Comparison of ENCODE assay signal across 1 cellular context in the genomic region with DNA sequence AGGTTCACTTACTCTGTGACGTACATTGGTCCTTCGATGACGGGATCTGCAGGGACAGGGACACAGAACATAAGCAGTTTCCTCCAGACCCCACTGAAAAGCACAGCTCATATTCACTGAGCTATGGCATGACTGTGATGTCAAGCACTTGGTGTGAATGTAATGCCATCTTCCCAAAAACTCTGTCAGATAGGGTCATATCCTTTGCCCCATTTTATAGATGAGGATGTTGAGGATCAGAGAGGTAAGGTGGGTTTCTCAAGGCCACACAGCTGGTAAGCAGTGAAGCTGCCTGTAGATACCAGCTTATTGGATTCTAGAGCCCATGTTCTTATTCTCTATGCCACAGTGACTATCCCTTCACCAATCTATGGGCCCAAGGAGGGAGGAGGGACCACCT.
TF ChIP-seq lines count a peak whose summit lies in the region.

No MANE protein-coding gene starts in this region.

TF ChIP-seq in HepG2, 621 proteins besides CTCF, POLR2A, EP300 and RAD21:
- TF ChIP-seq ZMAT3 (CRISPR knock-in tag; conservative IDR thresholded peaks at IDR 0.05), result no peak
- TF ChIP-seq CREB1 (IDR thresholded peaks at IDR 0.05), result peak; percentile 63
- TF ChIP-seq CREB1 (CRISPR knock-in tag; IDR thresholded peaks at IDR 0.05), result no peak
- no peak for TF ChIP-seq HNRNPUL1 (IDR thresholded peaks at IDR 0.05; ENCODE audit: low read depth, low read length)
- no peak for TF ChIP-seq ZNF543 (CRISPR knock-in tag; IDR thresholded peaks at IDR 0.05)
- peak; percentile 56 for TF ChIP-seq ZNF629 (CRISPR knock-in tag; conservative IDR thresholded peaks at IDR 0.05)
- TF ChIP-seq POLR2AphosphoS2 (IDR thresholded peaks at IDR 0.05; ENCODE audit: low read depth, low read length), result no peak
- TF ChIP-seq, protein P1, sequence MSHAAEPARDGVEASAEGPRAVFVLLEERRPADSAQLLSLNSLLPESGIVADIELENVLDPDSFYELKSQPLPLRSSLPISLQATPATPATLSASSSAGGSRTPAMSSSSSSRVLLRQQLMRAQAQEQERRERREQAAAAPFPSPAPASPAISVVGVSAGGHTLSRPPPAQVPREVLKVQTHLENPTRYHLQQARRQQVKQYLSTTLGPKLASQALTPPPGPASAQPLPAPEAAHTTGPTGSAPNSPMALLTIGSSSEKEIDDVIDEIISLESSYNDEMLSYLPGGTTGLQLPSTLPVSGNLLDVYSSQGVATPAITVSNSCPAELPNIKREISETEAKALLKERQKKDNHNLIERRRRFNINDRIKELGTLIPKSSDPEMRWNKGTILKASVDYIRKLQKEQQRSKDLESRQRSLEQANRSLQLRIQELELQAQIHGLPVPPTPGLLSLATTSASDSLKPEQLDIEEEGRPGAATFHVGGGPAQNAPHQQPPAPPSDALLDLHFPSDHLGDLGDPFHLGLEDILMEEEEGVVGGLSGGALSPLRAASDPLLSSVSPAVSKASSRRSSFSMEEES (CRISPR knock-in tag; IDR thresholded peaks at IDR 0.05), result no peak
- no peak for TF ChIP-seq ZNF891 (CRISPR knock-in tag; IDR thresholded peaks at IDR 0.05)
- TF ChIP-seq RXRA (CRISPR knock-in tag; IDR thresholded peaks at IDR 0.05), result no peak
- no peak for TF ChIP-seq ZNF788 (CRISPR knock-in tag; IDR thresholded peaks at IDR 0.05; ENCODE audit: borderline replicate concordance)
- TF ChIP-seq ZNF879 (CRISPR knock-in tag; IDR thresholded peaks at IDR 0.05), result no peak
